ENCODE assay signal across 22 cellular contexts in genomic region chr1:68961143-68961542, GRCh38.
"Had no signal": no experiment of that assay in that cellular context is flagged by ENCODE, and none has a peak within 500 bp of the region (broad histone marks: within the 10 kb centered on the region; RNA-seq: fewer than 3 reads in every experiment).

No MANE protein-coding gene starts in this region.

- H3K4me1 Mint-ChIP-seq: naive B cell; natural killer cell; stimulated activated effector memory CD8-positive, alpha-beta T cell treated with anti-CD3 and anti-CD28 coated beads, Interleukin-12 subunit alpha, Interleukin-12 subunit beta, amount 100 ng/mL, for 72 hours; stimulated activated naive CD8-positive, alpha-beta T cell treated with anti-CD3 and anti-CD28 coated beads, Interleukin-15, amount 100 ng/mL, for 72 hours had no signal

- DNase-seq: hippocampal formation; islet precursor cell; left ventricle myocardium inferior; mesendoderm; naive B cell; natural killer cell; nephron progenitor cell; ovary; right lobe of liver; stimulated activated CD4-positive, alpha-beta T cell treated with anti-CD3 and anti-CD28 coated beads, Interleukin-4, amount 100 ng/mL, for 24 hours; stimulated activated naive CD4-positive, alpha-beta T cell; stimulated activated naive CD8-positive, alpha-beta T cell treated with anti-CD3 and anti-CD28 coated beads, Interleukin-15, amount 100 ng/mL, for 72 hours; substantia nigra; uterus had no signal

- H3K4me3 Mint-ChIP-seq: mesothelial cell of epicardium; naive B cell; natural killer cell; nephron progenitor cell; neural progenitor cell; stimulated activated effector memory CD8-positive, alpha-beta T cell treated with anti-CD3 and anti-CD28 coated beads, Interleukin-12 subunit alpha, Interleukin-12 subunit beta, amount 100 ng/mL, for 72 hours; stimulated activated naive CD8-positive, alpha-beta T cell treated with anti-CD3 and anti-CD28 coated beads, Interleukin-15, amount 100 ng/mL, for 72 hours; type B pancreatic cell had no signal

- H3K27me3 Mint-ChIP-seq: naive B cell; progenitor cell of endocrine pancreas; stimulated activated naive CD8-positive, alpha-beta T cell treated with anti-CD3 and anti-CD28 coated beads, Interleukin-15, amount 100 ng/mL, for 72 hours; type B pancreatic cell had no signal

- H3K9me3 ChIP-seq: left ventricle myocardium inferior, ovary, right atrium auricular region, right lobe of liver, tibial nerve, uterus had no signal

- ATAC-seq: natural killer cell; right lobe of liver; stimulated activated effector memory CD8-positive, alpha-beta T cell treated with anti-CD3 and anti-CD28 coated beads, Interleukin-12 subunit alpha, Interleukin-12 subunit beta, amount 100 ng/mL, for 72 hours; stimulated activated naive CD8-positive, alpha-beta T cell treated with anti-CD3 and anti-CD28 coated beads, Interleukin-15, amount 100 ng/mL, for 72 hours had no signal

- H3K4me1 ChIP-seq: right atrium auricular region, right lobe of liver, tibial nerve, uterus had no signal

- H3K36me3 ChIP-seq: left ventricle myocardium inferior, neural progenitor cell, ovary, right atrium auricular region, right lobe of liver, tibial nerve, uterus had no signal

- H3K9ac ChIP-seq: neural progenitor cell had no signal

- H3K27ac ChIP-seq: left ventricle myocardium inferior, neural progenitor cell, ovary, right atrium auricular region, right lobe of liver, tibial nerve, uterus had no signal

- H3K9me3 Mint-ChIP-seq: mesothelial cell of epicardium, nephron progenitor cell, neural progenitor cell, type B pancreatic cell had no signal

- H3K27me3 ChIP-seq: neural progenitor cell, ovary, right atrium auricular region, right lobe of liver, tibial nerve, uterus had no signal

- H3K4me3 ChIP-seq: left ventricle myocardium inferior, lung, neural progenitor cell, ovary, right atrium auricular region, right lobe of liver, tibial nerve, uterus had no signal

- H3K27ac Mint-ChIP-seq: mesothelial cell of epicardium; naive B cell; natural killer cell; nephron progenitor cell; neural progenitor cell; progenitor cell of endocrine pancreas; stimulated activated effector memory CD8-positive, alpha-beta T cell treated with anti-CD3 and anti-CD28 coated beads, Interleukin-12 subunit alpha, Interleukin-12 subunit beta, amount 100 ng/mL, for 72 hours; stimulated activated naive CD8-positive, alpha-beta T cell treated with anti-CD3 and anti-CD28 coated beads, Interleukin-15, amount 100 ng/mL, for 72 hours; type B pancreatic cell had no signal

- H3K36me3 Mint-ChIP-seq: mesothelial cell of epicardium; naive B cell; natural killer cell; neural progenitor cell; stimulated activated effector memory CD8-positive, alpha-beta T cell treated with anti-CD3 and anti-CD28 coated beads, Interleukin-12 subunit alpha, Interleukin-12 subunit beta, amount 100 ng/mL, for 72 hours; type B pancreatic cell had no signal
